In the genomic region with DNA sequence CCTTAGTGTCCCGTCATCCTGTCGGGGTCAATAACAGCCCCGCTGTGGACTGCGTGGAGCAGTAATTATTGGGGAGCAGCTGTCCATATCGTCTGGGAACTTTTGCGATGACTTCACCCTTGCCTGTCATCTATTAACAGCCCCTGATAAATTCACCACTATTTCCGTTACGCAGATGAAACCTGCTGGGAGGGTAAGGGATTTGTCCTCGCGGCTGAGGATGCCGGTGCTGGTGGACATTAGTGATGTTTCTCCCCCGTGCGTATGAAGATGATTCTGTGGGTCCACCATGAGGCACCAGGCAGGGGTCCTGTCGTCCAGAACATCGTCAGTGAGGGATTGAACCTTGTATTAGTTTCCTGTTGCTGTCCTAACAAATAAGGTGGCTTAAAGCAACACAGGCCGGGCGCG, we compare ENCODE assay signal across 8 cellular contexts. TPM values are rescaled to one million over a fixed set of nuclear protein-coding genes. Genes with fewer than 3 reads are reported as not detected.
DNase-seq lines count a peak whose midpoint lies in the region; ATAC-seq and TF ChIP-seq lines count a peak whose summit lies in the region.

No MANE protein-coding gene starts in this region.

- H3K27ac ChIP-seq in lower lobe of right lung (peak overlapping the region; percentile 95), urinary bladder (ENCODE audit: low read depth) (no peak overlapping the region)

- no peak for DNase-seq in activated naive CD4-positive, alpha-beta T cell (lab: John Stamatoyannopoulos, UW)
- DNase-seq in adipocyte (ENCODE audit: low read depth) (no peak), lower lobe of right lung (peak; percentile 26)
- DNase-seq in stimulated activated CD4-positive, alpha-beta T cell treated with anti-CD3 and anti-CD28 coated beads, Interleukin-4, amount 100 ng/mL, for 4 hours, result no peak
- DNase-seq in activated CD4-positive, CD25-positive, alpha-beta regulatory T cell treated with anti-CD3 and anti-CD28 coated beads, Interleukin-2, amount 50 U/mL, for 72 hours, result no peak

- peaks cover 21% of the 10 kb centered on the region for H3K4me1 Mint-ChIP-seq in activated naive CD4-positive, alpha-beta T cell treated with anti-CD3 and anti-CD28 coated beads, Interleukin-2, amount 50 U/mL, for 24 hours

- H3K9ac ChIP-seq in adipocyte (ENCODE audit: low read length), result peak overlapping the region; percentile 98

- intact Hi-C loops in lower lobe of right lung (cut with DNase I), result no loop called here

- H3K36me3 Mint-ChIP-seq in activated naive CD4-positive, alpha-beta T cell treated with anti-CD3 and anti-CD28 coated beads, Interleukin-2, amount 50 U/mL, for 24 hours, result no peaks in the 10 kb centered on the region

- no peak for ATAC-seq in lower lobe of right lung
- no peak for ATAC-seq in HG02870 (IDR thresholded peaks at IDR 0.05; ENCODE audit: unreplicated experiment)

- H3K4me1 ChIP-seq in adipocyte (ENCODE audit: control insufficient read depth, insufficient read depth, low read length), result peaks cover 9% of the 10 kb centered on the region
- peaks cover 12% of the 10 kb centered on the region for H3K4me1 ChIP-seq in lower lobe of right lung
- no peaks in the 10 kb centered on the region for H3K4me1 ChIP-seq in urinary bladder (ENCODE audit: insufficient read depth)

- H3K27me3 ChIP-seq in adipocyte (replicated peaks; ENCODE audit: control insufficient read depth, insufficient read depth, low read length), result peaks cover 2% of the 10 kb centered on the region
- no peaks in the 10 kb centered on the region for H3K27me3 ChIP-seq in lower lobe of right lung (ENCODE audit: low read depth)

- peak overlapping the region; percentile 85 for H3K4me3 Mint-ChIP-seq in activated naive CD4-positive, alpha-beta T cell treated with anti-CD3 and anti-CD28 coated beads, Interleukin-2, amount 50 U/mL, for 24 hours

- no peaks in the 10 kb centered on the region for H3K9me3 Mint-ChIP-seq in activated naive CD4-positive, alpha-beta T cell treated with anti-CD3 and anti-CD28 coated beads, Interleukin-2, amount 50 U/mL, for 24 hours

- H3K27me3 Mint-ChIP-seq in activated naive CD4-positive, alpha-beta T cell treated with anti-CD3 and anti-CD28 coated beads, Interleukin-2, amount 50 U/mL, for 24 hours, result no peaks in the 10 kb centered on the region

- H3K9me3 ChIP-seq in adipocyte (ENCODE audit: control insufficient read depth, low read length) (no peaks in the 10 kb centered on the region), lower lobe of right lung (no peaks in the 10 kb centered on the region)

- peak overlapping the region; percentile 47 for H3K27ac Mint-ChIP-seq in activated naive CD4-positive, alpha-beta T cell treated with anti-CD3 and anti-CD28 coated beads, Interleukin-2, amount 50 U/mL, for 24 hours

- WGBS in urinary bladder, result 59% methylated on average over 18 of the region's 18 CpGs

- H3K36me3 ChIP-seq in adipocyte (ENCODE audit: control insufficient read depth, insufficient read depth, low read length, severe bottlenecking), result peaks cover 7% of the 10 kb centered on the region
- no peaks in the 10 kb centered on the region for H3K36me3 ChIP-seq in lower lobe of right lung
- H3K36me3 ChIP-seq in urinary bladder (ENCODE audit: insufficient read depth), result no peaks in the 10 kb centered on the region

- TF ChIP-seq CTCF in lower lobe of right lung (IDR thresholded peaks at IDR 0.05), result no peak

- H3K4me3 ChIP-seq in adipocyte (ENCODE audit: low read length), result peak overlapping the region; percentile 93
- H3K4me3 ChIP-seq in lower lobe of right lung, result peak overlapping the region; percentile 93
- peak overlapping the region; percentile 80 for H3K4me3 ChIP-seq in urinary bladder (ENCODE audit: low read depth, low read length)

RNA-seq across cellular contexts. Expression of a gene that starts 1.0 kb away (rescaled TPM):
- total RNA-seq in lower lobe of right lung (27.8 TPM), urinary bladder (15.6 TPM)
- polyA plus RNA-seq in urinary bladder, result 49.9 TPM

RNA-seq across cellular contexts. Expression of a gene that starts 26.1 kb away (rescaled TPM):
- total RNA-seq in lower lobe of right lung (15.3 TPM), urinary bladder (3.0 TPM)
- 5.6 TPM for polyA plus RNA-seq in urinary bladder

RNA-seq across cellular contexts. Expression of a gene that starts 27.7 kb away (rescaled TPM):
- total RNA-seq in lower lobe of right lung, result 34.7 TPM
- total RNA-seq in urinary bladder, result 11.4 TPM
- polyA plus RNA-seq in urinary bladder, result 38.0 TPM

RNA-seq across cellular contexts. Expression of a gene that starts 53.9 kb away (rescaled TPM):
- 4.5 TPM for total RNA-seq in lower lobe of right lung
- total RNA-seq in urinary bladder, result 2.4 TPM
- polyA plus RNA-seq in urinary bladder, result 5.1 TPM
